In the genomic region with DNA sequence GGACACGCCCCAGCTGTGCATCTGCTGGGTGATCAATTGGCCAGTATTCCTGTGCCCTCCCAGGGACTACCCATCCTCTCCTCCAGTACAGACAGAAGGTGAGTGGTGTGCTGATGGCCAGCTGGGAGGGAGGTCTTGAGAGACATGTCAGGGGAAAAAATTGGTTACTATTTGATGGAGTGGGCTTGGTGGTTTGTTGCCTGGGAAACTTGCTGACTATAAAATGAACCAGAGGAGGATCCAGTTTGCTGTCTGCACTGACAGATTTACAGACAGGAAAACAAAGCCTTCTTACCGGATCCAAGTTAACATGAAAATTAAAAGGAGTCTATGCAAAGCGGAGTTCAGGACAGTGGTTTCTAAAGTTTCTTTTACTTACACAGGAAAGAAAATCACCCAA, we compare ENCODE assay signal across 19 cellular contexts. TPM values are rescaled to one million over a fixed set of nuclear protein-coding genes. Genes with fewer than 3 reads are reported as not detected.
DNase-seq lines count a peak whose midpoint lies in the region; ATAC-seq and TF ChIP-seq lines count a peak whose summit lies in the region.
"Had no signal": no experiment of that assay in that cellular context is flagged by ENCODE, and none has a peak within 500 bp of the region (broad histone marks: within the 10 kb centered on the region; RNA-seq: fewer than 3 reads in every experiment).

No MANE protein-coding gene starts in this region.

- no peak overlapping the region for H2BK20ac ChIP-seq in IMR-90 (ENCODE audit: low read depth, low read length)

- no peak for TF ChIP-seq RAD21 in IMR-90 (IDR thresholded peaks at IDR 0.05; ENCODE audit: low read length)

- peaks cover 84% of the 10 kb centered on the region for H3K4me1 Mint-ChIP-seq in chondrocyte (ENCODE audit: low read depth)
- peaks cover 67% of the 10 kb centered on the region for H3K4me1 Mint-ChIP-seq in nephron progenitor cell
- H3K4me1 Mint-ChIP-seq: CD4-positive, CD25-positive, alpha-beta regulatory T cell; IgD-negative memory B cell had no signal

- POLR2A ChIA-PET in IMR-90 (lab: Charles Lee; ENCODE audit: unreplicated experiment): no interaction called here

- no peak overlapping the region for H3K4me2 ChIP-seq in IMR-90 (ENCODE audit: low read depth, low read length)

- no peak overlapping the region for H4K8ac ChIP-seq in IMR-90 (ENCODE audit: low read depth in 2 of 2, low read length in 2 of 2)

- H3K9ac ChIP-seq in IMR-90 (ENCODE audit: low read depth, low read length): no peak overlapping the region
- H3K9ac ChIP-seq: GM23248 had no signal

- no peak overlapping the region for H4K5ac ChIP-seq in IMR-90 (ENCODE audit: low read depth, low read length)

- no peaks in the 10 kb centered on the region for H3K9me3 Mint-ChIP-seq in chondrocyte (ENCODE audit: low read depth)
- no peaks in the 10 kb centered on the region for H3K9me3 Mint-ChIP-seq in nephron progenitor cell
- H3K9me3 Mint-ChIP-seq: CD4-positive, CD25-positive, alpha-beta regulatory T cell; IgD-negative memory B cell had no signal

- no peaks in the 10 kb centered on the region for H3K27me3 ChIP-seq in IMR-90 (ENCODE audit: control insufficient read depth, insufficient read depth, low read length)
- H3K27me3 ChIP-seq in uterus: no peaks in the 10 kb centered on the region
- H3K27me3 ChIP-seq: BE2C, SJSA1 had no signal

- H3K27ac Mint-ChIP-seq in chondrocyte (ENCODE audit: unreplicated experiment): peak overlapping the region; percentile 57
- peak overlapping the region; percentile 37 for H3K27ac Mint-ChIP-seq in nephron progenitor cell
- H3K27ac Mint-ChIP-seq: CD4-positive, CD25-positive, alpha-beta regulatory T cell; IgD-negative memory B cell had no signal

- H3K36me3 ChIP-seq in IMR-90 (ENCODE audit: control insufficient read depth, insufficient read depth, low read length) (peaks cover 10% of the 10 kb centered on the region; the same call in 1 of the 2 replicates), uterus (no peaks in the 10 kb centered on the region)

- no peaks in the 10 kb centered on the region; the same call in 1 of the 2 replicates for H4K20me1 ChIP-seq in IMR-90 (ENCODE audit: insufficient read depth, low read length)

- no peak for TF ChIP-seq POLR2A in IMR-90 (IDR thresholded peaks at IDR 0.05; ENCODE audit: low read depth, low read length)
- no peak for TF ChIP-seq POLR2A in uterus (IDR thresholded peaks at IDR 0.05)

- H2AK9ac ChIP-seq in IMR-90 (replicated peaks; ENCODE audit: low read depth, low read length, poor library complexity): no peak overlapping the region

- H3K36me3 Mint-ChIP-seq in chondrocyte (ENCODE audit: low read depth) (peaks cover 48% of the 10 kb centered on the region), nephron progenitor cell (ENCODE audit: low read depth) (peaks cover 44% of the 10 kb centered on the region)
- H3K36me3 Mint-ChIP-seq: CD4-positive, CD25-positive, alpha-beta regulatory T cell; IgD-negative memory B cell had no signal

- peaks cover 54 to 91% of the 10 kb centered on the region in 2 experiments for H3K79me1 ChIP-seq in IMR-90 (ENCODE audit: low read depth in 1 of 2, low read length in 2 of 2)

- intact Hi-C loops in IMR-90 (cut with micrococcal nuclease) (no loop called here), uterus (cut with DNase I; ENCODE audit: low total_unique reads) (loop anchor here (10.0 kb wide), 1 partner anchor 137 kb away; no protein-coding TSS in a partner anchor)

- no peak overlapping the region for H2BK15ac ChIP-seq in IMR-90 (ENCODE audit: low read depth, low read length)

- no peak overlapping the region for H2BK5ac ChIP-seq in IMR-90 (ENCODE audit: low read depth, low read length, poor library complexity, severe bottlenecking)

- H3K23ac ChIP-seq in IMR-90 (ENCODE audit: low read depth, low read length): no peak overlapping the region

- in situ Hi-C loops in IMR-90 (cut with MboI; ENCODE audit: low sequenced_read_pairs): no loop called here

- ATAC-seq in IMR-90 (ENCODE audit: low read depth): no peak
- no peak for ATAC-seq in GM21576 (IDR thresholded peaks at IDR 0.05; ENCODE audit: unreplicated experiment)
- ATAC-seq: GM12878 had no signal

- H3K18ac ChIP-seq in IMR-90 (ENCODE audit: low read depth, low read length): 0 out of 2 replicates have a peak overlapping the region, but pooled peaks have one; percentile 52

- TF ChIP-seq CTCF in IMR-90 (conservative IDR thresholded peaks at IDR 0.05; ENCODE audit: low read depth, low read length) (no peak), chondrocyte (IDR thresholded peaks at IDR 0.05) (no peak), nephron progenitor cell (IDR thresholded peaks at IDR 0.05) (no peak), uterus (IDR thresholded peaks at IDR 0.05) (no peak), coronary artery (IDR thresholded peaks at IDR 0.05) (no peak)

- no peak overlapping the region for H4K91ac ChIP-seq in IMR-90 (ENCODE audit: insufficient read depth, low read depth, low read length)

- H3K9me3 ChIP-seq in IMR-90 (ENCODE audit: control insufficient read depth, insufficient read depth, low read length) (no peaks in the 10 kb centered on the region), uterus (peaks cover 0 to 8% of the 10 kb centered on the region in 2 donors)
- H3K9me3 ChIP-seq: BE2C, SJSA1 had no signal

- CTCF ChIA-PET in IMR-90 (lab: Yijun Ruan, JAX): no interaction called here

- H2AK5ac ChIP-seq in IMR-90 (ENCODE audit: low read depth, low read length): peak overlapping the region; percentile 57; the same call in 1 of the 2 replicates

- H3K27me3 Mint-ChIP-seq in chondrocyte (ENCODE audit: low read depth): no peaks in the 10 kb centered on the region
- no peaks in the 10 kb centered on the region for H3K27me3 Mint-ChIP-seq in nephron progenitor cell (ENCODE audit: low read depth, poor library complexity)

- H2BK120ac ChIP-seq in IMR-90 (ENCODE audit: low read depth, low read length): no peak overlapping the region; the same call in 1 of the 2 replicates

- H3K4ac ChIP-seq in IMR-90 (ENCODE audit: low read depth, low read length): peak overlapping the region; percentile 40

- H2AFZ ChIP-seq in IMR-90 (replicated peaks; ENCODE audit: low read length, poor library complexity): no peak overlapping the region
- H2AFZ ChIP-seq: GM23248 had no signal

- no peak overlapping the region for H3K14ac ChIP-seq in IMR-90 (replicated peaks; ENCODE audit: low read depth, low read length)

- BruUV-seq in IMR-90 (replicated peaks; lab: Mats Ljungman, UMichigan): no TSS peak

- H3K56ac ChIP-seq in IMR-90 (ENCODE audit: extremely low read depth, insufficient read depth, low read length): no peak overlapping the region

- peaks cover 25% of the 10 kb centered on the region for H3K9me1 ChIP-seq in IMR-90 (ENCODE audit: insufficient read depth, low read length)

- H3K4me3 ChIP-seq in IMR-90 (ENCODE audit: insufficient read depth, low read depth, low read length) (no peak overlapping the region), uterus (no peak overlapping the region), coronary artery (no peak overlapping the region)
- H3K4me3 ChIP-seq: GM12878, GM23248, SJSA1 had no signal

- H3K4me3 Mint-ChIP-seq in chondrocyte (ENCODE audit: unreplicated experiment) (no peak overlapping the region), nephron progenitor cell (no peak overlapping the region)
- H3K4me3 Mint-ChIP-seq: CD4-positive, CD25-positive, alpha-beta regulatory T cell; IgD-negative memory B cell had no signal

- no peak for DNase-seq in IMR-90
- DNase-seq in chondrocyte (ENCODE audit: low spot score): no peak
- DNase-seq in nephron progenitor cell: no peak
- DNase-seq in uterus: no peak
- DNase-seq in coronary artery (ENCODE audit: low spot score): no peak
- DNase-seq in OCI-M1 (lab: John Stamatoyannopoulos, UW): no peak
- DNase-seq: BE2C; CD4-positive, CD25-positive, alpha-beta regulatory T cell; DMS79 treated with DMSO at 0.1 percent for 48 hours; GM23248; HCEC 1CT; NCI-H1105 treated with DMSO at 0.1 percent for 48 hours; NCI-H2029 treated with DMSO at 0.1 percent for 48 hours; NCI-H345 had no signal

- dilution Hi-C loops in IMR-90 (cut with HindIII; ENCODE audit: low sequenced_read_pairs, unreplicated experiment): no loop called here

- H3K27ac ChIP-seq in IMR-90 (ENCODE audit: insufficient read depth, low read length) (peak overlapping the region; percentile 31; the same call in 1 of the 2 replicates), uterus (peak overlapping the region; percentile 87 to 88), coronary artery (peak overlapping the region in 1 of 2 donors; percentile 43)
- H3K27ac ChIP-seq: GM23248, SJSA1 had no signal

- H3K4me1 ChIP-seq in IMR-90 (ENCODE audit: control insufficient read depth, insufficient read depth, low read length) (peaks cover 16% of the 10 kb centered on the region), uterus (peaks cover 0 to 15% of the 10 kb centered on the region in 2 donors)

- WGBS in IMR-90 (ENCODE audit: extremely low coverage in 2 of 2, insufficient read length in 1 of 2), 2 experiments: no CpG with 5 or more reads among the region's 3 CpGs

TF ChIP-seq in IMR-90, 13 proteins besides CTCF, POLR2A, EP300 and RAD21:
- TF ChIP-seq RCOR1 (IDR thresholded peaks at IDR 0.05; ENCODE audit: insufficient replicate concordance, low read length): no peak
- TF ChIP-seq MXI1 (IDR thresholded peaks at IDR 0.05; ENCODE audit: borderline replicate concordance, low read depth, low read length): no peak
- no peak for TF ChIP-seq CHD1 (IDR thresholded peaks at IDR 0.05; ENCODE audit: low read depth, low read length)
- TF ChIP-seq SMC3 (IDR thresholded peaks at IDR 0.05; ENCODE audit: low read depth, low read length): no peak
- TF ChIP-seq FOS (IDR thresholded peaks at IDR 0.05; ENCODE audit: low read depth, low read length): no peak

RNA-seq across cellular contexts. Expression of a gene that starts 40.3 kb away (rescaled TPM):
- total RNA-seq in IMR-90 (2012; rRNA removed): 183 and 212 TPM in 2 replicates
- 38.8 and 41.1 TPM in 2 replicates for polyA plus RNA-seq in IMR-90 (2012; rRNA removed)
- polyA plus RNA-seq in IMR-90 (2012; cell fraction: cytosol; rRNA removed): 19.2 and 29.1 TPM in 2 replicates
- 33.2 and 44.8 TPM in 2 replicates for polyA plus RNA-seq in IMR-90 (2012; cell fraction: nucleus; rRNA removed; ENCODE audit: low replicate concordance)
- 316 to 411 TPM (median 409 TPM) in 3 replicates for total RNA-seq in chondrocyte
- total RNA-seq in uterus: 100 to 1,000 TPM in 3 of 4 donors, 10 to 100 TPM in 1; 92.0 to 212 (median 132) TPM
- total RNA-seq: OCI-LY7 had no signal
